2 cellular contexts compared by ENCODE assay signal in genomic region chr13:96285729-96286128, GRCh38.
TF ChIP-seq lines count a peak whose summit lies in the region.

No MANE protein-coding gene starts in this region.

TF ChIP-seq in GM23338, 12 proteins besides CTCF, POLR2A, EP300 and RAD21:
- TF ChIP-seq ZNF462 (CRISPR knock-in tag; IDR thresholded peaks at IDR 0.05) (no peak), NANOG (IDR thresholded peaks at IDR 0.05; ENCODE audit: borderline replicate concordance) (no peak), STAT1 (IDR thresholded peaks at IDR 0.05; ENCODE audit: unreplicated experiment) (no peak), JUNB (IDR thresholded peaks at IDR 0.05; ENCODE audit: unreplicated experiment) (no peak), REST (IDR thresholded peaks at IDR 0.05; ENCODE audit: unreplicated experiment) (no peak), ZNF114 (CRISPR knock-in tag; IDR thresholded peaks at IDR 0.05) (no peak), ZNF331 (CRISPR knock-in tag; IDR thresholded peaks at IDR 0.05; ENCODE audit: low read depth) (no peak), ETS1 (IDR thresholded peaks at IDR 0.05) (no peak), POLR2AphosphoS5 (IDR thresholded peaks at IDR 0.05; ENCODE audit: low read depth) (no peak), EZH2 (IDR thresholded peaks at IDR 0.05; ENCODE audit: low read depth, unreplicated experiment) (no peak), EZH2phosphoT487 (IDR thresholded peaks at IDR 0.05; ENCODE audit: unreplicated experiment) (no peak), CREB1 (CRISPR knock-in tag; IDR thresholded peaks at IDR 0.05; ENCODE audit: low read depth) (no peak)

TF ChIP-seq in H1, 55 proteins besides CTCF, POLR2A, EP300 and RAD21:
- TF ChIP-seq CEBPB (IDR thresholded peaks at IDR 0.05; ENCODE audit: low read depth, low read length) (no peak), CHD1 (IDR thresholded peaks at IDR 0.05; ENCODE audit: low read depth, low read length) (no peak), ATF2 (IDR thresholded peaks at IDR 0.05; ENCODE audit: low read length) (no peak), HDAC6 (IDR thresholded peaks at IDR 0.05; ENCODE audit: low read depth, low read length) (no peak), MAFK (IDR thresholded peaks at IDR 0.05; ENCODE audit: low read depth, low read length) (no peak), CHD7 (IDR thresholded peaks at IDR 0.05; ENCODE audit: insufficient replicate concordance, low read length) (no peak), PHF8 (conservative IDR thresholded peaks at IDR 0.05; ENCODE audit: low read depth, low read length) (no peak), NRF1 (IDR thresholded peaks at IDR 0.05; ENCODE audit: low read depth, low read length) (no peak), E2F6 (IDR thresholded peaks at IDR 0.05) (no peak), MAX (IDR thresholded peaks at IDR 0.05) (no peak), ASH2L (IDR thresholded peaks at IDR 0.05; ENCODE audit: low read length) (no peak), TEAD4 (IDR thresholded peaks at IDR 0.05; ENCODE audit: low read depth, low read length) (no peak), SP2 (IDR thresholded peaks at IDR 0.05; ENCODE audit: low read length) (no peak), CHD2 (IDR thresholded peaks at IDR 0.05; ENCODE audit: low read length) (no peak), EZH2 (IDR thresholded peaks at IDR 0.05; ENCODE audit: low read depth, low read length, severe bottlenecking) (no peak), TAF7 (optimal IDR thresholded peaks at IDR 0.05; ENCODE audit: borderline replicate concordance, low read depth, low read length) (no peak), SP4 (IDR thresholded peaks at IDR 0.05; ENCODE audit: low read length) (no peak)
